In the genomic region with DNA sequence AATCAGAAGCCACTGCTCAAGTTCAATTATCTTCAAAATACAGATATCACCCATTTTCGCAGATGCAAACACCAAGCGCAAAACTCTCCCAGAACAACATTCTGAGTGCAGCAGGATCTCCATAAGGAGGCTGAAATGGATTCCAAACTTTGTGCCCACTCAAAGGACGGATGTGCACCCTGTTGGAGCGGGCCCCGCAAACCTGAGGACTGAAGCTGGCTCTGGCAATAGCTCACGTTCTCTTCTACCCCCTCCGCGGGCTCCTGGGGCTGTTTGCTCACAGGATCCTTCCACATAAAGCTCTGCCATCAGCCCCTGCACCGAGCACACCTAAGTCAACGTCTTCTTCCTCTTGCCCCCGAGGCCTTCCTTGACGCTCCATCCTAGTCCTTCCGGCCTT, we compare ENCODE assay signal across 9 cellular contexts. TPM values are rescaled to one million over a fixed set of nuclear protein-coding genes. Genes with fewer than 3 reads are reported as not detected.
DNase-seq lines count a peak whose midpoint lies in the region; ATAC-seq lines count a peak whose summit lies in the region.
"Had no signal": no experiment of that assay in that cellular context is flagged by ENCODE, and none has a peak within 500 bp of the region (broad histone marks: within the 10 kb centered on the region; RNA-seq: fewer than 3 reads in every experiment).

No MANE protein-coding gene starts in this region.

- H3K9ac ChIP-seq in mucosa of rectum (ENCODE audit: low read depth in 1 of 2, low read length in 2 of 2): no peak overlapping the region

- no peaks in the 10 kb centered on the region for H3K9me3 ChIP-seq in mucosa of rectum (ENCODE audit: control insufficient read depth in 2 of 2, low read length in 2 of 2)

- H3K9me3 Mint-ChIP-seq in stimulated activated naive CD8-positive, alpha-beta T cell treated with anti-CD3 and anti-CD28 coated beads, Interleukin-15, Interleukin-2, amounts not matched to agents 100 ng/mL and 50 ng/mL, for 24 hours: peaks cover 5% of the 10 kb centered on the region
- H3K9me3 Mint-ChIP-seq in activated T-helper 17 cell treated with anti-CD3 and anti-CD28 coated beads, Interleukin-2, amount 50 U/mL, for 72 hours: no peaks in the 10 kb centered on the region

- H3K4me3 ChIP-seq in mucosa of rectum (ENCODE audit: low read length in 2 of 2): no peak overlapping the region

- H3K27ac ChIP-seq in mucosa of rectum (ENCODE audit: low read depth in 2 of 2, low read length in 2 of 2): peak overlapping the region; percentile 45 to 70
- H3K27ac ChIP-seq: C4-2B had no signal

- H3K36me3 Mint-ChIP-seq in stimulated activated naive CD8-positive, alpha-beta T cell treated with anti-CD3 and anti-CD28 coated beads, Interleukin-15, Interleukin-2, amounts not matched to agents 100 ng/mL and 50 ng/mL, for 24 hours (ENCODE audit: low read depth): peaks cover 9% of the 10 kb centered on the region
- H3K36me3 Mint-ChIP-seq in activated T-helper 17 cell treated with anti-CD3 and anti-CD28 coated beads, Interleukin-2, amount 50 U/mL, for 72 hours (ENCODE audit: low read depth): no peaks in the 10 kb centered on the region

- H3K27me3 ChIP-seq in mucosa of rectum (ENCODE audit: control insufficient read depth in 2 of 2, insufficient read depth in 2 of 2, low read length in 2 of 2): no peaks in the 10 kb centered on the region

- peaks cover 2 to 3% of the 10 kb centered on the region in 2 donors for H3K4me1 ChIP-seq in mucosa of rectum (ENCODE audit: control insufficient read depth in 2 of 2, insufficient read depth in 2 of 2, low read length in 2 of 2)

- no peaks in the 10 kb centered on the region for H3K36me3 ChIP-seq in mucosa of rectum (ENCODE audit: control insufficient read depth in 2 of 2, insufficient read depth in 2 of 2, low read length in 2 of 2)

- H3K27me3 Mint-ChIP-seq in stimulated activated naive CD8-positive, alpha-beta T cell treated with anti-CD3 and anti-CD28 coated beads, Interleukin-15, Interleukin-2, amounts not matched to agents 100 ng/mL and 50 ng/mL, for 24 hours: no peaks in the 10 kb centered on the region
- no peaks in the 10 kb centered on the region for H3K27me3 Mint-ChIP-seq in activated T-helper 17 cell treated with anti-CD3 and anti-CD28 coated beads, Interleukin-2, amount 50 U/mL, for 72 hours

- DNase-seq in stimulated activated naive CD8-positive, alpha-beta T cell treated with anti-CD3 and anti-CD28 coated beads, Interleukin-15, Interleukin-2, amounts not matched to agents 100 U/mL and 50 U/mL, for 24 hours: no peak
- no peak for DNase-seq in SHP77 treated with DMSO at 0.1 percent for 48 hours (lab: John Stamatoyannopoulos, UW)
- DNase-seq in NCI-H446 treated with DMSO at 0.1 percent for 48 hours (lab: John Stamatoyannopoulos, UW): no peak

- peaks cover 68% of the 10 kb centered on the region for H3K4me1 Mint-ChIP-seq in stimulated activated naive CD8-positive, alpha-beta T cell treated with anti-CD3 and anti-CD28 coated beads, Interleukin-15, Interleukin-2, amounts not matched to agents 100 ng/mL and 50 ng/mL, for 24 hours (ENCODE audit: low read depth)
- H3K4me1 Mint-ChIP-seq in activated T-helper 17 cell treated with anti-CD3 and anti-CD28 coated beads, Interleukin-2, amount 50 U/mL, for 72 hours: peaks cover 37% of the 10 kb centered on the region

- peak overlapping the region; percentile 14 for H3K4me3 Mint-ChIP-seq in stimulated activated naive CD8-positive, alpha-beta T cell treated with anti-CD3 and anti-CD28 coated beads, Interleukin-15, Interleukin-2, amounts not matched to agents 100 ng/mL and 50 ng/mL, for 24 hours
- peak overlapping the region; percentile 86 for H3K4me3 Mint-ChIP-seq in activated T-helper 17 cell treated with anti-CD3 and anti-CD28 coated beads, Interleukin-2, amount 50 U/mL, for 72 hours

- no peak for ATAC-seq in stimulated activated naive CD8-positive, alpha-beta T cell treated with anti-CD3 and anti-CD28 coated beads, Interleukin-15, Interleukin-2, amounts not matched to agents 100 U/mL and 50 U/mL, for 24 hours
- ATAC-seq in activated T-helper 17 cell treated with anti-CD3 and anti-CD28 coated beads, Interleukin-2, amount 50 U/mL, for 72 hours (replicated peaks): no peak
- no peak for ATAC-seq in HG03045 (IDR thresholded peaks at IDR 0.05; ENCODE audit: unreplicated experiment)
- ATAC-seq in HG03460 (IDR thresholded peaks at IDR 0.05; ENCODE audit: unreplicated experiment): no peak

- H3K27ac Mint-ChIP-seq in stimulated activated naive CD8-positive, alpha-beta T cell treated with anti-CD3 and anti-CD28 coated beads, Interleukin-15, Interleukin-2, amounts not matched to agents 100 ng/mL and 50 ng/mL, for 24 hours: peak overlapping the region; percentile 93
- peak overlapping the region; percentile 83 for H3K27ac Mint-ChIP-seq in activated T-helper 17 cell treated with anti-CD3 and anti-CD28 coated beads, Interleukin-2, amount 50 U/mL, for 72 hours

RNA-seq across cellular contexts. Expression of a gene that starts 11.7 kb away (rescaled TPM):
- 10 to 100 TPM; 69.0 to 75.5 TPM for total RNA-seq in activated T-helper 17 cell treated with anti-CD3 and anti-CD28 coated beads, Interleukin-2, amount 50 U/mL, for 72 hours
